8 cellular contexts compared by ENCODE assay signal in the genomic region with DNA sequence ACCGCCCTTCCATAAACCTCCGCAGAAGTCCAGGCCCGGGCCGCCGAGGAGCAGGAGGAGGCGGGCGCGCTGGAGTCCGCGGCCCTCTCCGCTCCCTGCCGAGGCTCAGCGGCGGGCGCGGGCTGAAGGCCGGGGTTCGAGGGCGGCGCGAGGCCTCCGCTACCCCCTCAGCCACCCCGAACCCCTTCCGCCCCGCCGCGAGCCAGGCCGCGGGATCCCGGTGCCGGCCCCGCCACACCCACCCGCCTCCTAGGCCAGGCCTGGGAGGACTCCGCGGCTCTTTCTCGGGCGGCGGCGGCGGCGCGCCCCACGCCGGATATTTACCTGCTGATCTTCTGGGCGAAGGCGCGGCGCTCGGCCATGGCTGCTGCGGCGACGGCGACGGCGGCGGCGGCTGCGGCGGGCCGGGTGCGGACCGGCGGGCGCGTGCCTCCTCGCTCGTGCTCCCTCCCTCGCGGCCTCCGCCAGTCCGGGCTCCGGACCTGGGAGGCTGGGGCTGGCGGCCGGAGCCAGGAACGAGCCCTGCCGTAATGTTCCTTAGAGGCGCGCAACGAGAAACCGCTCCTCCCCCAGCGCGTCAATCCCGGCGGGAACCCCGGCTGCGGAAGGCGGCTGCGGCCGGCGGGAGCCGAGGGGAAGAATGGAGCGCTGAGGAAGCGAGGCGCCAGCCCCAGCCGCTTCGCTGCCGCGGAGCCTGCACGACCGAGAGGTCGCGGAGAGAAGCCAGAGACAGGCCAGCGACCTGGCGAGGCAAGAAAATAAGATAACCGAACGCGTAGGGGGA. TPM values are rescaled to one million over a fixed set of nuclear protein-coding genes. Genes with fewer than 3 reads are reported as not detected.
DNase-seq lines count a peak whose midpoint lies in the region; ATAC-seq and TF ChIP-seq lines count a peak whose summit lies in the region.

A gene with protein sequence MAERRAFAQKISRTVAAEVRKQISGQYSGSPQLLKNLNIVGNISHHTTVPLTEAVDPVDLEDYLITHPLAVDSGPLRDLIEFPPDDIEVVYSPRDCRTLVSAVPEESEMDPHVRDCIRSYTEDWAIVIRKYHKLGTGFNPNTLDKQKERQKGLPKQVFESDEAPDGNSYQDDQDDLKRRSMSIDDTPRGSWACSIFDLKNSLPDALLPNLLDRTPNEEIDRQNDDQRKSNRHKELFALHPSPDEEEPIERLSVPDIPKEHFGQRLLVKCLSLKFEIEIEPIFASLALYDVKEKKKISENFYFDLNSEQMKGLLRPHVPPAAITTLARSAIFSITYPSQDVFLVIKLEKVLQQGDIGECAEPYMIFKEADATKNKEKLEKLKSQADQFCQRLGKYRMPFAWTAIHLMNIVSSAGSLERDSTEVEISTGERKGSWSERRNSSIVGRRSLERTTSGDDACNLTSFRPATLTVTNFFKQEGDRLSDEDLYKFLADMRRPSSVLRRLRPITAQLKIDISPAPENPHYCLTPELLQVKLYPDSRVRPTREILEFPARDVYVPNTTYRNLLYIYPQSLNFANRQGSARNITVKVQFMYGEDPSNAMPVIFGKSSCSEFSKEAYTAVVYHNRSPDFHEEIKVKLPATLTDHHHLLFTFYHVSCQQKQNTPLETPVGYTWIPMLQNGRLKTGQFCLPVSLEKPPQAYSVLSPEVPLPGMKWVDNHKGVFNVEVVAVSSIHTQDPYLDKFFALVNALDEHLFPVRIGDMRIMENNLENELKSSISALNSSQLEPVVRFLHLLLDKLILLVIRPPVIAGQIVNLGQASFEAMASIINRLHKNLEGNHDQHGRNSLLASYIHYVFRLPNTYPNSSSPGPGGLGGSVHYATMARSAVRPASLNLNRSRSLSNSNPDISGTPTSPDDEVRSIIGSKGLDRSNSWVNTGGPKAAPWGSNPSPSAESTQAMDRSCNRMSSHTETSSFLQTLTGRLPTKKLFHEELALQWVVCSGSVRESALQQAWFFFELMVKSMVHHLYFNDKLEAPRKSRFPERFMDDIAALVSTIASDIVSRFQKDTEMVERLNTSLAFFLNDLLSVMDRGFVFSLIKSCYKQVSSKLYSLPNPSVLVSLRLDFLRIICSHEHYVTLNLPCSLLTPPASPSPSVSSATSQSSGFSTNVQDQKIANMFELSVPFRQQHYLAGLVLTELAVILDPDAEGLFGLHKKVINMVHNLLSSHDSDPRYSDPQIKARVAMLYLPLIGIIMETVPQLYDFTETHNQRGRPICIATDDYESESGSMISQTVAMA (N-terminal part only) (minus strand): TSS at position 484 of the 784 bp plus-strand sequence. CDS start 122 bp downstream, at position 362.

- H3K27ac ChIP-seq in AG04450 (ENCODE audit: low read depth, low read length) (peak within 1 kb of the TSS; percentile 61), smooth muscle cell (ENCODE audit: low read depth) (peak within 1 kb of the TSS; percentile 93)

- H3K79me2 ChIP-seq in smooth muscle cell (ENCODE audit: low read depth), result peaks cover 43% of the 10 kb centered on the region

- TF ChIP-seq CTCF in AG04450 (IDR thresholded peaks at IDR 0.05; ENCODE audit: low read depth, low read length), result no peak
- TF ChIP-seq CTCF in smooth muscle cell (IDR thresholded peaks at IDR 0.05; ENCODE audit: borderline replicate concordance, insufficient read depth, poor library complexity, severe bottlenecking), result no peak

- POLR2A ChIA-PET in AG04450 (lab: Yijun Ruan, JAX), result interaction anchor here (0.6 to 1.4 kb wide), 4 partner anchors 9 to 799 kb away, joined by 4 to 6 read pairs (median 4); no protein-coding TSS in a partner anchor

- H3K9ac ChIP-seq in smooth muscle cell (ENCODE audit: low read depth), result peak within 1 kb of the TSS; percentile 85

- WGBS in smooth muscle cell (ENCODE audit: low lambda C conversion rate), result under 1% methylated on average over 74 of the region's 107 CpGs

- H2AFZ ChIP-seq in smooth muscle cell (ENCODE audit: low read depth), result peak within 1 kb of the TSS; percentile 89

- no peaks in the 10 kb centered on the region for H3K9me3 ChIP-seq in AG04450 (ENCODE audit: control insufficient read depth, insufficient read depth, low read length)
- H3K9me3 ChIP-seq in smooth muscle cell (replicated peaks; ENCODE audit: low read depth), result no peaks in the 10 kb centered on the region

- peaks cover 24% of the 10 kb centered on the region for H3K4me1 ChIP-seq in smooth muscle cell (ENCODE audit: low read depth)

- DNase-seq in AG04450 (ENCODE audit: low read depth, low spot score), result no peak
- peak; percentile 67 for DNase-seq in NCI-H2171 (lab: John Stamatoyannopoulos, UW)
- DNase-seq in cerebellum (ENCODE audit: low spot score), result peak; percentile 84
- peak; percentile 87 for DNase-seq in iris pigment epithelial cell (ENCODE audit: low read depth)
- peak; percentile 34 for DNase-seq in smooth muscle cell (lab: John Stamatoyannopoulos, UW; ENCODE audit: unreplicated experiment)

- peaks cover 4% of the 10 kb centered on the region for H3F3A ChIP-seq in smooth muscle cell (ENCODE audit: low read depth)

- no peaks in the 10 kb centered on the region for H3K36me3 ChIP-seq in smooth muscle cell (ENCODE audit: low read depth)

- no peaks in the 10 kb centered on the region for H3K27me3 ChIP-seq in AG04450 (ENCODE audit: control insufficient read depth, insufficient read depth, low read length)
- no peaks in the 10 kb centered on the region for H3K27me3 ChIP-seq in smooth muscle cell (ENCODE audit: low read depth)

- peak within 1 kb of the TSS; percentile 87 for H3K4me2 ChIP-seq in smooth muscle cell

- H4K20me1 ChIP-seq in smooth muscle cell (ENCODE audit: low read depth), result peaks cover 31% of the 10 kb centered on the region

- ATAC-seq in GM18858 (IDR thresholded peaks at IDR 0.05; ENCODE audit: unreplicated experiment) (peak; percentile 54), HG03039 (IDR thresholded peaks at IDR 0.05; ENCODE audit: unreplicated experiment) (peak; percentile 75)
- peak; percentile 66 to 68 for ATAC-seq in activated CD4-positive, CD25-positive, alpha-beta regulatory T cell treated with anti-CD3 and anti-CD28 coated beads, Interleukin-2, amount 50 U/mL, for 24 hours

- H3K4me3 ChIP-seq in AG04450 (ENCODE audit: low read depth, low read length), result peak within 1 kb of the TSS; percentile 84
- H3K4me3 ChIP-seq in smooth muscle cell, result peak within 1 kb of the TSS; percentile 77

- CTCF ChIA-PET in AG04450 (lab: Charles Lee), result interaction anchor here (0.9 to 3.8 kb wide), 2 partner anchors 58 to 181 kb away, joined by 3 to 23 read pairs; no protein-coding TSS in a partner anchor

RNA-seq across cellular contexts. Expression of the gene that starts here (rescaled TPM):
- polyA plus RNA-seq in AG04450 (2011; rRNA removed), result 79.6 and 111 TPM in 2 replicates
- polyA minus RNA-seq in AG04450 (2011; rRNA and poly(A)+ RNA removed), result 119 and 179 TPM in 2 replicates
- 187 TPM for total RNA-seq in cerebellum
- total RNA-seq in smooth muscle cell, result 57.1 and 81.3 TPM in 2 replicates
- 19.6 and 25.4 TPM in 2 replicates for polyA plus RNA-seq in smooth muscle cell
